Comparison of ENCODE assay signal across 22 cellular contexts in genomic region chr2:224143521-224143920, GRCh38.
"Had no signal": no experiment of that assay in that cellular context is flagged by ENCODE, and none has a peak within 500 bp of the region (broad histone marks: within the 10 kb centered on the region; RNA-seq: fewer than 3 reads in every experiment).

No MANE protein-coding gene starts in this region.

- H3K4me1 Mint-ChIP-seq: central memory CD8-positive, alpha-beta T cell; stimulated activated memory B cell treated with anti-CD40 and anti-IgM and Interleukin-4, amounts not matched to agents 10 μg/mL and 1 μg/mL and 100 μg/mL, for 72 hours had no signal

- H3K27me3 ChIP-seq: adrenal gland, esophagus squamous epithelium, gastroesophageal sphincter, heart left ventricle, upper lobe of left lung had no signal

- H3K4me1 ChIP-seq: gastroesophageal sphincter, left lung, psoas muscle, upper lobe of left lung had no signal

- FAIRE-seq: astrocyte, colon, TTC549 had no signal

- H3K4me3 ChIP-seq: adrenal gland, esophagus squamous epithelium, gastroesophageal sphincter, heart left ventricle, left lung, lung, psoas muscle, upper lobe of left lung had no signal

- H3K4me3 Mint-ChIP-seq: central memory CD8-positive, alpha-beta T cell; natural killer cell treated with Interleukin-12 subunit alpha and Interleukin-12 subunit beta and Interleukin-15 and Interleukin-18, amount 100 ng/mL, for 72 hours; stimulated activated memory B cell treated with anti-CD40 and anti-IgM and Interleukin-4, amounts not matched to agents 10 μg/mL and 1 μg/mL and 100 μg/mL, for 72 hours had no signal

- H3K36me3 ChIP-seq: adrenal gland, esophagus squamous epithelium, gastroesophageal sphincter, heart left ventricle, left lung, upper lobe of left lung had no signal

- H3K9me3 Mint-ChIP-seq: activated naive CD4-positive, alpha-beta T cell treated with anti-CD3 and anti-CD28 coated beads, Interleukin-2, amount 50 U/mL, for 72 hours; central memory CD8-positive, alpha-beta T cell; natural killer cell treated with Interleukin-12 subunit alpha and Interleukin-12 subunit beta and Interleukin-15 and Interleukin-18, amount 100 ng/mL, for 72 hours; stimulated activated memory B cell treated with anti-CD40 and anti-IgM and Interleukin-4, amounts not matched to agents 10 μg/mL and 1 μg/mL and 100 μg/mL, for 72 hours had no signal

- ATAC-seq: activated naive CD4-positive, alpha-beta T cell treated with anti-CD3 and anti-CD28 coated beads, Interleukin-2, amount 50 U/mL, for 72 hours; heart left ventricle; left lung; natural killer cell treated with Interleukin-12 subunit alpha and Interleukin-12 subunit beta and Interleukin-15 and Interleukin-18, amount 100 ng/mL, for 72 hours; psoas muscle; right cardiac atrium; stimulated activated memory B cell treated with anti-CD40 and anti-IgM and Interleukin-4, amounts not matched to agents 10 μg/mL and 1 μg/mL and 100 μg/mL, for 72 hours had no signal

- H3K9me3 ChIP-seq: adrenal gland, esophagus squamous epithelium, gastroesophageal sphincter, heart left ventricle, left lung, psoas muscle, upper lobe of left lung had no signal

- H3K36me3 Mint-ChIP-seq: activated naive CD4-positive, alpha-beta T cell treated with anti-CD3 and anti-CD28 coated beads, Interleukin-2, amount 50 U/mL, for 72 hours; natural killer cell treated with Interleukin-12 subunit alpha and Interleukin-12 subunit beta and Interleukin-15 and Interleukin-18, amount 100 ng/mL, for 72 hours; stimulated activated memory B cell treated with anti-CD40 and anti-IgM and Interleukin-4, amounts not matched to agents 10 μg/mL and 1 μg/mL and 100 μg/mL, for 72 hours had no signal

- DNase-seq: activated CD4-positive, alpha-beta T cell treated with anti-CD3 and anti-CD28 coated beads for 1 hour; activated T-cell treated with anti-CD3 and anti-CD28 coated beads, Interleukin-2, amount 50 U/mL, for 1 hour; adrenal gland; effector memory CD4-positive, alpha-beta T cell; esophagus squamous epithelium; heart left ventricle; islet precursor cell; left lung; midbrain; psoas muscle; right cardiac atrium; T-helper 1 cell; upper lobe of left lung had no signal

- H3K27ac Mint-ChIP-seq: activated naive CD4-positive, alpha-beta T cell treated with anti-CD3 and anti-CD28 coated beads, Interleukin-2, amount 50 U/mL, for 72 hours; natural killer cell treated with Interleukin-12 subunit alpha and Interleukin-12 subunit beta and Interleukin-15 and Interleukin-18, amount 100 ng/mL, for 72 hours; stimulated activated memory B cell treated with anti-CD40 and anti-IgM and Interleukin-4, amounts not matched to agents 10 μg/mL and 1 μg/mL and 100 μg/mL, for 72 hours had no signal

- H3K27ac ChIP-seq: adrenal gland, esophagus squamous epithelium, gastroesophageal sphincter, heart left ventricle, left lung, psoas muscle, upper lobe of left lung had no signal
